Comparison of ENCODE assay signal across 24 cellular contexts in the genomic region with DNA sequence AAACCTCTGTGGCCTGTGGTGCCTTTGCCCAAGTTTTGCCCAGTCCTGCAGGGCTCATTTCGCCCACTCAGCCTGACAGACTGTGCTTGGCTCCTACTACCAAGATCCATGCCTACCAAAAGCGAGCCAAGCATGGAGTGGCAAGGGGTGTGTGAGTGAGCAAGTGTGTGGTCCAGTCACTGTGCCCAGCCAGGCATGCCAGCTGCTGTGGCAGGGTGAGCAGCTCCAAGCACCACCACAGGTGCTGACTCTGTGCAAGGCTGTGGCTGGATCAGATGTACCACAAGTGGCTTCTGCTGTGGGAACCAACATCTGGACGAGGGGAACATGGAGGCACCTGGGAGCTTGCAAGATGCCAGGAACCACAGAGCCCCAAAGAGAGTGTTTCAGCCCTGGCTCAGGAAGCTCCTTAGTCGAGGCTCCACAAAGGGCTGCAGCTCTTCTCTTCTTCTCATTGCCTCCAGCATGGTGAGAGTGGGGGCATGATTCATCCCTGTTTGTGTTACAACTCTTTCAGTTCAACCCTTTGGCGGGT.
"Had no signal": no experiment of that assay in that cellular context is flagged by ENCODE, and none has a peak within 500 bp of the region (broad histone marks: within the 10 kb centered on the region; RNA-seq: fewer than 3 reads in every experiment).

No MANE protein-coding gene starts in this region.

- H3K36me3 ChIP-seq: neural progenitor cell, right atrium auricular region had no signal

- H3K27me3 ChIP-seq: hepatocyte, neural progenitor cell, right atrium auricular region had no signal

- H3K4me1 ChIP-seq: neural progenitor cell, right atrium auricular region had no signal

- ATAC-seq: activated CD4-positive, CD25-positive, alpha-beta regulatory T cell treated with anti-CD3 and anti-CD28 coated beads, Interleukin-2, amount 50 U/mL, for 24 hours; activated CD8-positive, alpha-beta memory T cell treated with anti-CD3 and anti-CD28 coated beads, Interleukin-2, amount 10 ng/mL, durations not matched to agents 7 days and 5 days; activated CD8-positive, alpha-beta T cell treated with anti-CD3 and anti-CD28 coated beads for 36 hours; activated naive CD8-positive, alpha-beta T cell treated with anti-CD3 and anti-CD28 coated beads, Interleukin-2, amount 50 U/mL, for 24 hours; left cardiac atrium; naive thymus-derived CD8-positive, alpha-beta T cell; T-cell had no signal

- H3K4me3 ChIP-seq: hepatocyte, neural progenitor cell, right atrium auricular region had no signal

- H3K27ac ChIP-seq: hepatocyte, neural progenitor cell, right atrium auricular region, VCaP had no signal

- H3K9me3 ChIP-seq: right atrium auricular region had no signal

- DNase-seq: activated CD4-positive, alpha-beta T cell treated with anti-CD3 and anti-CD28 coated beads, Interleukin-2, amount 10 ng/mL, durations not matched to agents 24 days and 14 days; activated CD8-positive, alpha-beta memory T cell treated with anti-CD3 and anti-CD28 coated beads, Interleukin-2, amount 10 ng/mL, durations not matched to agents 7 days and 5 days; activated CD8-positive, alpha-beta T cell treated with anti-CD3 and anti-CD28 coated beads for 36 hours; activated gamma-delta T cell; activated naive CD4-positive, alpha-beta T cell treated with anti-CD3 and anti-CD28 coated beads, Interleukin-2, amount 50 U/mL, for 16 hours; activated naive CD8-positive, alpha-beta T cell treated with anti-CD3 and anti-CD28 coated beads, Interleukin-2, amount 50 U/mL, for 24 hours; activated T-cell treated with anti-CD3 and anti-CD28 coated beads for 4 hours; anterior cingulate cortex; dermis blood vessel endothelial cell; effector CD8-positive, alpha-beta T cell; erythroblast; foreskin melanocyte; glutamatergic neuron; immature natural killer cell; left cardiac atrium; naive thymus-derived CD8-positive, alpha-beta T cell; stimulated activated CD4-positive, alpha-beta T cell treated with anti-CD3 and anti-CD28 coated beads, Interleukin-4, amount 100 ng/mL, for 24 hours; stimulated activated naive CD4-positive, alpha-beta T cell treated with Interleukin-2 at 50 U/mL for 16 hours; T-cell had no signal
